In the genomic region with DNA sequence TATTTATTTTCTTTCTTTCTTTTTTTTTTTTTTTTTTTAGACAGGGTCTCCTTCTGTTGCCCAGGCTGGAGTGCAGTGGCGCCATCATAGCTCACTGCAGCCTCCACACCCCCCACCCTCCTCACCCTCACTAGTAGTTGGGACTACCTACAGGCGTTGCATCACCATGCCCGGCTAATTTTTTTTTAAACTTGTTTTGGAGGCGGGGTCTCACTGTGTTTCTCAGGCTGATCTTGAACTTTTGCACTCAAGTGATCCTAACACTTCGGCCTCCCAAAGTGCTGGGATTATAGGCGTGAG, we compare ENCODE assay signal across 8 cellular contexts. TPM values are rescaled to one million over a fixed set of nuclear protein-coding genes. Genes with fewer than 3 reads are reported as not detected.
A peak's percentile ranks its signal among the peaks of the same experiment; 100 is the strongest.
DNase-seq lines count a peak whose midpoint lies in the region; ATAC-seq and TF ChIP-seq lines count a peak whose summit lies in the region.

No MANE protein-coding gene starts in this region.

- TF ChIP-seq CTCF in AG09309 (IDR thresholded peaks at IDR 0.05; ENCODE audit: control insufficient read depth, insufficient read depth, low read depth, low read length, missing control alignments) (no peak), hepatocyte (IDR thresholded peaks at IDR 0.05; ENCODE audit: poor library complexity) (no peak)

- WGBS in hepatocyte (ENCODE audit: low lambda C conversion rate, missing lambda C conversion rate) = 51% methylated on average over 6 of the region's 6 CpGs

- CTCF ChIA-PET in HEK293T (lab: Yijun Ruan, JAX) = interaction anchor here (1.3 to 1.9 kb wide), 4 partner anchors 9 to 93 kb away, joined by 4 to 8 read pairs (median 6); a partner anchor contains a TSS
- CTCF ChIA-PET in activated CD4-positive, alpha-beta memory T cell treated with anti-CD3 and anti-CD28 coated beads, Interleukin-2, amount 10 ng/mL, durations not matched to agents 7 days and 5 days (lab: Charles Lee) = interaction anchor here (0.7 to 2.7 kb wide), 12 partner anchors 8 to 142 kb away, joined by 3 to 26 read pairs (median 4); a partner anchor contains a TSS

- H2AFZ ChIP-seq in hepatocyte = peak overlapping the region; percentile 99

- peak overlapping the region; percentile 63 for H3K4me3 Mint-ChIP-seq in activated CD4-positive, alpha-beta memory T cell treated with anti-CD3 and anti-CD28 coated beads, Interleukin-2, amount 10 ng/mL, durations not matched to agents 7 days and 5 days

- H3K9ac ChIP-seq in stomach smooth muscle (ENCODE audit: low read length in 2 of 2) = peak overlapping the region; percentile 76 to 88

- peak overlapping the region; percentile 95 for H3K27ac ChIP-seq in hepatocyte
- peak overlapping the region; percentile 58 for H3K27ac ChIP-seq in stomach smooth muscle (ENCODE audit: low read length)

- no peaks in the 10 kb centered on the region for H3K9me3 Mint-ChIP-seq in activated CD4-positive, alpha-beta memory T cell treated with anti-CD3 and anti-CD28 coated beads, Interleukin-2, amount 10 ng/mL, durations not matched to agents 7 days and 5 days

- H3K36me3 ChIP-seq in hepatocyte (replicated peaks; ENCODE audit: insufficient read depth, low read depth) (no peaks in the 10 kb centered on the region), stomach smooth muscle (ENCODE audit: control insufficient read depth in 2 of 2, insufficient read depth in 2 of 2, low read length in 2 of 2) (no peaks in the 10 kb centered on the region)

- no peaks in the 10 kb centered on the region for H3K79me2 ChIP-seq in hepatocyte

- no peak for DNase-seq in AG09309 (ENCODE audit: low read depth)
- DNase-seq in HEK293T (ENCODE audit: extremely low spot score) = no peak
- peak; percentile 18 for DNase-seq in activated CD4-positive, alpha-beta memory T cell treated with anti-CD3 and anti-CD28 coated beads, Interleukin-2, amount 10 ng/mL, durations not matched to agents 7 days and 5 days
- DNase-seq in hepatocyte (ENCODE audit: low spot score) = no peak
- DNase-seq in NCI-H774 (lab: John Stamatoyannopoulos, UW) = no peak
- DNase-seq in pons (ENCODE audit: low spot score) = no peak

- POLR2A ChIA-PET in HEK293T (lab: Yijun Ruan, JAX) = interaction anchor here (0.6 to 3.0 kb wide), 11 partner anchors 9 to 51 kb away, joined by 3 to 20 read pairs (median 6); a partner anchor contains a TSS
- POLR2A ChIA-PET in activated CD4-positive, alpha-beta memory T cell treated with anti-CD3 and anti-CD28 coated beads, Interleukin-2, amount 10 ng/mL, durations not matched to agents 7 days and 5 days (lab: Charles Lee) = interaction anchor here (1.3 to 2.7 kb wide), 3 partner anchors 9 to 493 kb away, joined by 3 to 24 read pairs (median 5); a partner anchor contains a TSS

- H3K4me2 ChIP-seq in hepatocyte = peak overlapping the region; percentile 99

- H3K4me1 ChIP-seq in hepatocyte (ENCODE audit: insufficient read depth) = peaks cover 5% of the 10 kb centered on the region
- peaks cover 20% of the 10 kb centered on the region for H3K4me1 ChIP-seq in stomach smooth muscle (ENCODE audit: control insufficient read depth, insufficient read depth, low read length)

- H3K27ac Mint-ChIP-seq in activated CD4-positive, alpha-beta memory T cell treated with anti-CD3 and anti-CD28 coated beads, Interleukin-2, amount 10 ng/mL, durations not matched to agents 7 days and 5 days = no peak overlapping the region

- H3K27me3 ChIP-seq in hepatocyte (no peaks in the 10 kb centered on the region), stomach smooth muscle (ENCODE audit: control insufficient read depth in 1 of 2, insufficient read depth in 2 of 2, low read length in 2 of 2) (peaks cover 4% of the 10 kb centered on the region in 2 donors)

- no peaks in the 10 kb centered on the region for H3K9me2 ChIP-seq in hepatocyte (replicated peaks; ENCODE audit: insufficient read depth)

- no peaks in the 10 kb centered on the region for H4K20me1 ChIP-seq in hepatocyte (ENCODE audit: insufficient read depth, poor library complexity, severe bottlenecking)

- peak overlapping the region; percentile 50; the same call in 1 of the 2 replicates for H3K4me3 ChIP-seq in AG09309 (ENCODE audit: control insufficient read depth, low read depth, low read length)
- H3K4me3 ChIP-seq in hepatocyte = peak overlapping the region; percentile 82
- peak overlapping the region; percentile 77 to 80 for H3K4me3 ChIP-seq in stomach smooth muscle (ENCODE audit: low read length in 2 of 2)

- peaks cover 2% of the 10 kb centered on the region for H3K36me3 Mint-ChIP-seq in activated CD4-positive, alpha-beta memory T cell treated with anti-CD3 and anti-CD28 coated beads, Interleukin-2, amount 10 ng/mL, durations not matched to agents 7 days and 5 days (ENCODE audit: low read depth)

- H3K4me1 Mint-ChIP-seq in activated CD4-positive, alpha-beta memory T cell treated with anti-CD3 and anti-CD28 coated beads, Interleukin-2, amount 10 ng/mL, durations not matched to agents 7 days and 5 days = peaks cover 8% of the 10 kb centered on the region

- ATAC-seq in GM18861 (IDR thresholded peaks at IDR 0.05; ENCODE audit: unreplicated experiment) = no peak

- peaks cover 42% of the 10 kb centered on the region for H3K27me3 Mint-ChIP-seq in activated CD4-positive, alpha-beta memory T cell treated with anti-CD3 and anti-CD28 coated beads, Interleukin-2, amount 10 ng/mL, durations not matched to agents 7 days and 5 days

- no peaks in the 10 kb centered on the region for H3K9me3 ChIP-seq in hepatocyte (ENCODE audit: low read depth)
- no peaks in the 10 kb centered on the region for H3K9me3 ChIP-seq in stomach smooth muscle (ENCODE audit: control insufficient read depth in 2 of 2, low read length in 2 of 2)

TF ChIP-seq in HEK293T, 16 proteins besides CTCF, POLR2A, EP300 and RAD21:
- TF ChIP-seq ZNF384 (IDR thresholded peaks at IDR 0.05) (peak; percentile 71; the same call in 1 of the 2 replicates), CTBP1 (IDR thresholded peaks at IDR 0.05; ENCODE audit: borderline replicate concordance) (no peak)

RNA-seq across cellular contexts. Expression of a gene that starts 33.6 kb away (rescaled TPM):
- total RNA-seq in activated CD4-positive, alpha-beta memory T cell treated with anti-CD3 and anti-CD28 coated beads, Interleukin-2, amount 10 ng/mL, durations not matched to agents 7 days and 5 days = under 1 TPM; 0.13 to 0.23 TPM
- total RNA-seq in hepatocyte = 0.16 and 0.23 TPM in 2 replicates
- polyA plus RNA-seq in hepatocyte = 0.10 and 0.16 TPM in 2 replicates
